8 cellular contexts compared by ENCODE assay signal in genomic region chr15:101127503-101128076, GRCh38.
A peak's percentile ranks its signal among the peaks of the same experiment; 100 is the strongest.
DNase-seq lines count a peak whose midpoint lies in the region; ATAC-seq and TF ChIP-seq lines count a peak whose summit lies in the region.

No MANE protein-coding gene starts in this region.

- TF ChIP-seq CTCF in VCaP (conservative IDR thresholded peaks at IDR 0.05): no peak
- TF ChIP-seq CTCF in chondrocyte (IDR thresholded peaks at IDR 0.05): no peak

- H3K23ac ChIP-seq in trophoblast cell (ENCODE audit: low read length): no peak overlapping the region

- no peak overlapping the region for H3K9ac ChIP-seq in trophoblast cell (ENCODE audit: low read length)

- H3K4me3 ChIP-seq in trophoblast cell (ENCODE audit: low read depth, low read length): no peak overlapping the region

- H3K36me3 Mint-ChIP-seq in chondrocyte (ENCODE audit: low read depth): peaks cover 9% of the 10 kb centered on the region

- no peak overlapping the region for H3K4me2 ChIP-seq in trophoblast cell (ENCODE audit: low read length)

- no peak overlapping the region for H2BK5ac ChIP-seq in trophoblast cell (ENCODE audit: low read depth, low read length, poor library complexity)

- peak overlapping the region; percentile 3 for H3K4me3 Mint-ChIP-seq in chondrocyte (ENCODE audit: unreplicated experiment)

- peak; percentile 78 for ATAC-seq in GM18511 (IDR thresholded peaks at IDR 0.05; ENCODE audit: unreplicated experiment)
- ATAC-seq in HG02642 (IDR thresholded peaks at IDR 0.05; ENCODE audit: poor library complexity, unreplicated experiment): peak; percentile 67

- no peaks in the 10 kb centered on the region for H3K27me3 Mint-ChIP-seq in chondrocyte (ENCODE audit: low read depth)

- no peaks in the 10 kb centered on the region for H3K79me1 ChIP-seq in trophoblast cell (ENCODE audit: low read length)

- peaks cover 0 to 4% of the 10 kb centered on the region in 2 experiments for H3K36me3 ChIP-seq in trophoblast cell (ENCODE audit: control insufficient read depth in 1 of 2, insufficient read depth in 2 of 2, low read length in 2 of 2)

- no peak overlapping the region for H2AFZ ChIP-seq in trophoblast cell (ENCODE audit: insufficient read depth, low read length, poor library complexity)

- no CpG with 5 or more reads among the region's 13 CpGs for WGBS in trophoblast cell (ENCODE audit: extremely low coverage, insufficient coverage, insufficient read length)

- peaks cover 12% of the 10 kb centered on the region for H3K9me3 Mint-ChIP-seq in chondrocyte (ENCODE audit: low read depth)

- no peaks in the 10 kb centered on the region for H3K4me1 ChIP-seq in trophoblast cell (ENCODE audit: control insufficient read depth in 1 of 2, insufficient read depth in 2 of 2, low read length in 2 of 2)

- no peak overlapping the region for H2BK120ac ChIP-seq in trophoblast cell (ENCODE audit: insufficient read depth, low read length, poor library complexity)

- H3K79me2 ChIP-seq in trophoblast cell (ENCODE audit: control insufficient read depth, insufficient read depth, low read length, poor library complexity): no peaks in the 10 kb centered on the region

- H4K12ac ChIP-seq in trophoblast cell (ENCODE audit: low read depth, low read length): no peak overlapping the region

- H2BK12ac ChIP-seq in trophoblast cell (ENCODE audit: low read length): no peak overlapping the region

- peaks cover 7% of the 10 kb centered on the region for H3K9me3 ChIP-seq in trophoblast cell (ENCODE audit: insufficient read depth, low read depth, low read length)

- H2AK5ac ChIP-seq in trophoblast cell (ENCODE audit: low read length): no peak overlapping the region

- H4K91ac ChIP-seq in trophoblast cell (ENCODE audit: low read depth, low read length): no peak overlapping the region

- H3K27ac ChIP-seq in VCaP (peak overlapping the region; percentile 62), trophoblast cell (ENCODE audit: low read depth, low read length) (no peak overlapping the region)

- peak overlapping the region; percentile 97 for H3K27ac Mint-ChIP-seq in chondrocyte (ENCODE audit: unreplicated experiment)

- no peak overlapping the region for H3K4ac ChIP-seq in trophoblast cell (ENCODE audit: low read depth, low read length)

- H4K8ac ChIP-seq in trophoblast cell (ENCODE audit: low read depth, low read length): no peak overlapping the region

- H3K27me3 ChIP-seq in trophoblast cell (ENCODE audit: insufficient read depth, low read length): no peaks in the 10 kb centered on the region

- H3K14ac ChIP-seq in trophoblast cell (ENCODE audit: low read length): no peak overlapping the region

- no peak overlapping the region for H3K18ac ChIP-seq in trophoblast cell (ENCODE audit: low read length)

- DNase-seq in NCI-H1092 (lab: John Stamatoyannopoulos, UW) (peak; percentile 86), chondrocyte (ENCODE audit: low spot score) (no peak), midbrain (lab: John Stamatoyannopoulos, UW) (peak; percentile 40), trophoblast cell (no peak)
- peak; percentile 25 for DNase-seq in stimulated activated naive CD4-positive, alpha-beta T cell treated with Interleukin-2 at 50 U/mL for 16 hours (lab: John Stamatoyannopoulos, UW)

- peaks cover 52% of the 10 kb centered on the region for H3K4me1 Mint-ChIP-seq in chondrocyte (ENCODE audit: low read depth)

Comparison
In these comparisons a context has a peak if more than half of its experiments do, and no peak if none do; other contexts are left out.
1. DNase-seq: peak in NCI-H1092 (single experiment), midbrain (single experiment) and stimulated activated naive CD4-positive, alpha-beta T cell treated with Interleukin-2 at 50 U/mL for 16 hours (single experiment); none in chondrocyte (single experiment) and trophoblast cell (0 of 2).